In genomic region chr3:146274833-146275232, GRCh38 we compare ENCODE assay signal across 15 cellular contexts. TPM values are rescaled to one million over a fixed set of nuclear protein-coding genes. Genes with fewer than 3 reads are reported as not detected.
DNase-seq lines count a peak whose midpoint lies in the region; ATAC-seq and TF ChIP-seq lines count a peak whose summit lies in the region.
"Had no signal": no experiment of that assay in that cellular context is flagged by ENCODE, and none has a peak within 500 bp of the region (broad histone marks: within the 10 kb centered on the region; RNA-seq: fewer than 3 reads in every experiment).

No MANE protein-coding gene starts in this region.

- no peaks in the 10 kb centered on the region for H3K79me1 ChIP-seq in mesendoderm (ENCODE audit: low read length)

- in situ Hi-C loops in GM23248 (cut with MboI) = no loop called here

- ATAC-seq in foreskin keratinocyte (no peak), GM21737 (IDR thresholded peaks at IDR 0.05; ENCODE audit: unreplicated experiment) (no peak)
- no peak for ATAC-seq in CD8-positive, alpha-beta T cell
- ATAC-seq: GM23338 had no signal

- no peak overlapping the region for H3K4me3 Mint-ChIP-seq in CD8-positive, alpha-beta T cell
- H3K4me3 Mint-ChIP-seq: GM23338 had no signal

- peak overlapping the region; percentile 14; the same call in 1 of the 2 replicates for H2AFZ ChIP-seq in GM23248
- H2AFZ ChIP-seq: GM23338, hepatocyte had no signal

- no peaks in the 10 kb centered on the region for H3K9me3 ChIP-seq in GM23248 (ENCODE audit: low read depth)
- H3K9me3 ChIP-seq in CD8-positive, alpha-beta T cell (ENCODE audit: low read length) = no peaks in the 10 kb centered on the region
- H3K9me3 ChIP-seq: colonic mucosa, SK-N-SH had no signal

- no peak overlapping the region for H2BK5ac ChIP-seq in mesendoderm (ENCODE audit: low read length)

- H3K56ac ChIP-seq in mesendoderm (ENCODE audit: low read length) = no peak overlapping the region

- H3K4me3 ChIP-seq in GM23248 (no peak overlapping the region), mesendoderm (ENCODE audit: low read length) (no peak overlapping the region)
- no peak overlapping the region for H3K4me3 ChIP-seq in CD8-positive, alpha-beta T cell (ENCODE audit: low read depth, low read length)
- H3K4me3 ChIP-seq: colonic mucosa, GM23338, hepatocyte, skin epidermis had no signal

- H3K23ac ChIP-seq in mesendoderm (ENCODE audit: low read length) = no peak overlapping the region

- H2AK5ac ChIP-seq in mesendoderm (ENCODE audit: low read length) = no peak overlapping the region

- H3K9ac ChIP-seq in GM23248 (peak overlapping the region; percentile 24), mesendoderm (ENCODE audit: low read length) (no peak overlapping the region)
- H3K9ac ChIP-seq: SK-N-SH had no signal

- H3K27me3 Mint-ChIP-seq in CD8-positive, alpha-beta T cell (ENCODE audit: low read depth) = peaks cover 3% of the 10 kb centered on the region

- no peaks in the 10 kb centered on the region for H3K9me3 Mint-ChIP-seq in CD8-positive, alpha-beta T cell
- H3K9me3 Mint-ChIP-seq: GM23338 had no signal

- H3K27me3 ChIP-seq in GM23248 (replicated peaks; ENCODE audit: insufficient read depth) (no peaks in the 10 kb centered on the region), foreskin keratinocyte (no peaks in the 10 kb centered on the region), mesendoderm (ENCODE audit: insufficient read depth, low read length, poor library complexity) (no peaks in the 10 kb centered on the region)
- no peaks in the 10 kb centered on the region for H3K27me3 ChIP-seq in CD8-positive, alpha-beta T cell (ENCODE audit: insufficient read depth, low read length)
- H3K27me3 ChIP-seq: colonic mucosa, hepatocyte had no signal

- no peak overlapping the region for H3K4ac ChIP-seq in mesendoderm (ENCODE audit: low read depth, low read length)

- DNase-seq in GM23248 = peak; percentile 89
- peak; percentile 75 for DNase-seq in dedifferentiated amniotic fluid mesenchymal stem cell (ENCODE audit: extremely low spot score)
- DNase-seq in iris pigment epithelial cell (ENCODE audit: low read depth) = peak; percentile 87
- peak; percentile 82 for DNase-seq in stromal cell of bone marrow (ENCODE audit: low read depth)
- no peak for DNase-seq in foreskin keratinocyte
- no peak for DNase-seq in mesendoderm
- no peak for DNase-seq in CD8-positive, alpha-beta T cell
- DNase-seq: activated CD4-positive, alpha-beta T cell treated with anti-CD3 and anti-CD28 coated beads for 1 hour; colonic mucosa; NCI-H69; SK-N-SH had no signal

- POLR2A ChIA-PET in CD8-positive, alpha-beta T cell (lab: Charles Lee) = no interaction called here

- H3K4me2 ChIP-seq in GM23248 (ENCODE audit: unreplicated experiment) = peak overlapping the region; percentile 55
- no peak overlapping the region for H3K4me2 ChIP-seq in mesendoderm (ENCODE audit: low read length)
- H3K4me2 ChIP-seq: GM23338, hepatocyte, SK-N-SH had no signal

- no peaks in the 10 kb centered on the region; the same call in 1 of the 2 replicates for H3K9me2 ChIP-seq in GM23248 (ENCODE audit: insufficient read depth)
- H3K9me2 ChIP-seq: SK-N-SH had no signal

- 5 to 6% methylated on average over 1 of the region's 1 CpG for WGBS in GM23248 (ENCODE audit: low coverage in 1 of 2, low lambda C conversion rate in 2 of 2, missing lambda C conversion rate in 2 of 2), 2 experiments
- whole genome bisulfite sequencing in mesendoderm (ENCODE audit: extremely low coverage, insufficient coverage, low lambda C conversion rate) = no CpG with 5 or more reads among the region's 1 CpG

- H3K27ac ChIP-seq in GM23248 (peak overlapping the region; percentile 83), foreskin keratinocyte (no peak overlapping the region), mesendoderm (ENCODE audit: low read depth, low read length) (no peak overlapping the region)
- H3K27ac ChIP-seq in CD8-positive, alpha-beta T cell (ENCODE audit: low read depth, low read length) = no peak overlapping the region
- H3K27ac ChIP-seq: colonic mucosa, hepatocyte had no signal

- H3K36me3 ChIP-seq in GM23248 (ENCODE audit: low read depth) (no peaks in the 10 kb centered on the region), mesendoderm (ENCODE audit: control insufficient read depth, insufficient read depth, low read length) (no peaks in the 10 kb centered on the region)
- H3K36me3 ChIP-seq in CD8-positive, alpha-beta T cell (ENCODE audit: insufficient read depth, low read length) = no peaks in the 10 kb centered on the region
- H3K36me3 ChIP-seq: colonic mucosa had no signal

- no peak for TF ChIP-seq CTCF in foreskin keratinocyte (conservative IDR thresholded peaks at IDR 0.05)
- TF ChIP-seq CTCF in CD8-positive, alpha-beta T cell (IDR thresholded peaks at IDR 0.05) = no peak

- H3K4me1 ChIP-seq in GM23248 (ENCODE audit: insufficient read depth) (peaks cover 46% of the 10 kb centered on the region), foreskin keratinocyte (no peaks in the 10 kb centered on the region), mesendoderm (ENCODE audit: control insufficient read depth, low read depth, low read length) (no peaks in the 10 kb centered on the region)
- no peaks in the 10 kb centered on the region for H3K4me1 ChIP-seq in CD8-positive, alpha-beta T cell (ENCODE audit: insufficient read depth, low read length)
- H3K4me1 ChIP-seq: colonic mucosa had no signal

- peaks cover 42% of the 10 kb centered on the region for H3F3A ChIP-seq in GM23248 (ENCODE audit: insufficient read depth)

- H3K36me3 Mint-ChIP-seq in CD8-positive, alpha-beta T cell = no peaks in the 10 kb centered on the region

- H4K20me1 ChIP-seq in GM23248 (ENCODE audit: insufficient read depth) = no peaks in the 10 kb centered on the region

- no peak overlapping the region for H4K5ac ChIP-seq in mesendoderm (ENCODE audit: low read length)

- H2BK15ac ChIP-seq in mesendoderm (replicated peaks; ENCODE audit: low read depth) = no peak overlapping the region

- H3K27ac Mint-ChIP-seq in CD8-positive, alpha-beta T cell = no peak overlapping the region
- H3K27ac Mint-ChIP-seq: GM23338 had no signal

- no peak overlapping the region for H2BK120ac ChIP-seq in mesendoderm (ENCODE audit: low read depth, low read length)

- intact Hi-C loops in CD8-positive, alpha-beta T cell (cut with DNase I, micrococcal nuclease) = no loop called here

- H3K18ac ChIP-seq in mesendoderm (ENCODE audit: low read length) = no peak overlapping the region

- H3K79me2 ChIP-seq in GM23248 (ENCODE audit: insufficient read depth) (no peaks in the 10 kb centered on the region), mesendoderm (ENCODE audit: control insufficient read depth, insufficient read depth, low read length) (no peaks in the 10 kb centered on the region)
- H3K79me2 ChIP-seq: hepatocyte had no signal

- no peak overlapping the region for H4K8ac ChIP-seq in mesendoderm (ENCODE audit: low read depth, low read length)

- H3K4me1 Mint-ChIP-seq in CD8-positive, alpha-beta T cell (ENCODE audit: low read depth) = no peaks in the 10 kb centered on the region

- CTCF ChIA-PET in CD8-positive, alpha-beta T cell (lab: Charles Lee) = no interaction called here

RNA-seq across cellular contexts. Expression of gene PLSCR4, which starts 23.9 kb away (rescaled TPM):
- total RNA-seq in GM23248 (2014; rRNA removed; shearing (Covaris generic)) = 51.2 and 63.4 TPM in 2 replicates
- polyA plus RNA-seq in GM23248 (2016; fragmentation: Nextera tagmentation; extraction: Ambion mirVana) = 38.2 and 40.3 TPM in 2 replicates
- 0.82 and 1.1 TPM in 2 replicates for total RNA-seq in foreskin keratinocyte
- polyA plus RNA-seq in foreskin keratinocyte = 0.23 and 0.28 TPM in 2 replicates
- 4.7 TPM for polyA plus RNA-seq in mesendoderm (2013, experiment 1 of 2)
- polyA plus RNA-seq in mesendoderm (2013, experiment 2 of 2) = 3.9 TPM
- total RNA-seq in CD8-positive, alpha-beta T cell = not detected

Comparison
In these comparisons a context has a peak if more than half of its experiments do, and no peak if none do; other contexts are left out.
1. DNase-seq: peak in GM23248 (single experiment), dedifferentiated amniotic fluid mesenchymal stem cell (single experiment), iris pigment epithelial cell (single experiment) and stromal cell of bone marrow (single experiment); none in foreskin keratinocyte (0 of 2), mesendoderm (single experiment) and CD8-positive, alpha-beta T cell (0 of 7).
2. RNA of gene PLSCR4, which starts 23.9 kb away (total RNA-seq): 51.2 to 63.4 TPM in GM23248; 0.82 to 1.1 TPM in foreskin keratinocyte and not detected in CD8-positive, alpha-beta T cell; every median in the first group is over 10 times any median in the second.